Comparison of ENCODE assay signal across 18 cellular contexts in genomic region chr5:171521679-171522078, GRCh38.
A peak's percentile ranks its signal among the peaks of the same experiment; 100 is the strongest.
DNase-seq lines count a peak whose midpoint lies in the region; ATAC-seq, FAIRE-seq and TF ChIP-seq lines count a peak whose summit lies in the region.
"Had no signal": no experiment of that assay in that cellular context is flagged by ENCODE, and none has a peak within 500 bp of the region (broad histone marks: within the 10 kb centered on the region; RNA-seq: fewer than 3 reads in every experiment).

No MANE protein-coding gene starts in this region.

- no peak for TF ChIP-seq CTCF in gastroesophageal sphincter (IDR thresholded peaks at IDR 0.05)

- H3K27ac ChIP-seq in gastroesophageal sphincter = peak overlapping the region in 3 of 4 donors; percentile 56 to 67 (median 67)
- H3K27ac ChIP-seq: WERI-Rb-1 had no signal

- H3K9ac ChIP-seq in adipocyte (ENCODE audit: low read length) (peak overlapping the region; percentile 21), skeletal muscle satellite cell (ENCODE audit: low read depth, low read length) (no peak overlapping the region)

- H3K9me3 ChIP-seq in adipocyte (ENCODE audit: control insufficient read depth, low read length) = no peaks in the 10 kb centered on the region
- no peaks in the 10 kb centered on the region for H3K9me3 ChIP-seq in gastroesophageal sphincter
- H3K9me3 ChIP-seq in skeletal muscle satellite cell (replicated peaks; ENCODE audit: low read length) = no peaks in the 10 kb centered on the region
- H3K9me3 ChIP-seq: heart left ventricle had no signal

- WGBS in gastroesophageal sphincter (ENCODE audit: low coverage in 1 of 2), 2 donors = 60 to 69% methylated on average over 3 of the region's 3 CpGs

- H3K36me3 ChIP-seq in adipocyte (ENCODE audit: control insufficient read depth, insufficient read depth, low read length, severe bottlenecking) (no peaks in the 10 kb centered on the region), gastroesophageal sphincter (no peaks in the 10 kb centered on the region), skeletal muscle satellite cell (ENCODE audit: insufficient read depth, low read length) (no peaks in the 10 kb centered on the region)
- H3K36me3 ChIP-seq: heart left ventricle, WERI-Rb-1 had no signal

- no peak for ATAC-seq in gastroesophageal sphincter
- no peak for ATAC-seq in GM21423 (IDR thresholded peaks at IDR 0.05; ENCODE audit: unreplicated experiment)
- ATAC-seq: activated CD8-positive, alpha-beta memory T cell treated with anti-CD3 and anti-CD28 coated beads, Interleukin-2, amount 10 ng/mL, durations not matched to agents 7 days and 5 days; stimulated activated effector memory CD8-positive, alpha-beta T cell treated with anti-CD3 and anti-CD28 coated beads, Interleukin-12 subunit alpha, Interleukin-12 subunit beta, amount 100 ng/mL, for 72 hours had no signal

- TF ChIP-seq POLR2A in H54 (IDR thresholded peaks at IDR 0.05; ENCODE audit: low read depth, low read length) (no peak), gastroesophageal sphincter (IDR thresholded peaks at IDR 0.05) (no peak)

- peak; percentile 48 for DNase-seq in H54 (ENCODE audit: insufficient read length, low spot score)
- DNase-seq in adipocyte (ENCODE audit: low read depth) = no peak
- DNase-seq in mucosa of gallbladder (ENCODE audit: low spot score) = no peak
- DNase-seq in activated effector memory CD4-positive, alpha-beta T cell treated with anti-CD3 and anti-CD28 coated beads, Interleukin-2, amount 50 U/mL, for 16 hours = no peak
- no peak for DNase-seq in dedifferentiated amniotic fluid mesenchymal stem cell (ENCODE audit: extremely low spot score)
- DNase-seq: activated CD8-positive, alpha-beta memory T cell treated with anti-CD3 and anti-CD28 coated beads, Interleukin-2, amount 10 ng/mL, durations not matched to agents 7 days and 5 days; activated naive CD4-positive, alpha-beta T cell treated with anti-CD3 and anti-CD28 coated beads for 36 hours; KG1; naive B cell; NCI-H146; NCI-H446; WERI-Rb-1 had no signal

- no peak for TF ChIP-seq EP300 in gastroesophageal sphincter (IDR thresholded peaks at IDR 0.05)

- no peaks in the 10 kb centered on the region for H3K27me3 ChIP-seq in adipocyte (replicated peaks; ENCODE audit: control insufficient read depth, insufficient read depth, low read length)
- no peaks in the 10 kb centered on the region for H3K27me3 ChIP-seq in gastroesophageal sphincter
- no peaks in the 10 kb centered on the region for H3K27me3 ChIP-seq in skeletal muscle satellite cell (ENCODE audit: control insufficient read depth, insufficient read depth, low read length)
- H3K27me3 ChIP-seq: heart left ventricle had no signal

- FAIRE-seq in H54 (lab: Jason Lieb, UNC) = no peak
- FAIRE-seq: D721Med had no signal

- H3K4me1 ChIP-seq in adipocyte (ENCODE audit: control insufficient read depth, insufficient read depth, low read length) (peaks cover 35% of the 10 kb centered on the region), gastroesophageal sphincter (peaks cover 0 to 44% (median 27%) of the 10 kb centered on the region in 3 donors), skeletal muscle satellite cell (ENCODE audit: control insufficient read depth, insufficient read depth, low read length) (peaks cover 24% of the 10 kb centered on the region)

- peak overlapping the region; percentile 63 for H3K4me2 ChIP-seq in skeletal muscle satellite cell (ENCODE audit: low read length)

- H3K4me3 ChIP-seq in adipocyte (ENCODE audit: low read length) (peak overlapping the region; percentile 5), gastroesophageal sphincter (no peak overlapping the region), skeletal muscle satellite cell (ENCODE audit: low read length) (no peak overlapping the region)
- H3K4me3 ChIP-seq: heart left ventricle had no signal
